ENCODE assay signal across 8 cellular contexts in genomic region chr9:69671904-69672827, GRCh38. TPM values are rescaled to one million over a fixed set of nuclear protein-coding genes. Genes with fewer than 3 reads are reported as not detected.
A peak's percentile ranks its signal among the peaks of the same experiment; 100 is the strongest.
DNase-seq lines count a peak whose midpoint lies in the region; ATAC-seq and TF ChIP-seq lines count a peak whose summit lies in the region.

Gene APBA1, minus strand, starts transcription at chr9:69672371.

- peak within 1 kb of the TSS; percentile 75 for H3K9ac ChIP-seq in SK-N-SH

- H3K36me3 ChIP-seq in SK-N-SH (replicated peaks in 1 of 2; ENCODE audit: control insufficient read depth in 1 of 2, insufficient read depth in 2 of 2, low read length in 1 of 2): no peaks in the 10 kb centered on the region

- intact Hi-C loops in CD4-positive, alpha-beta T cell (cut with DNase I, micrococcal nuclease): loop anchor here (2.0 to 10.0 kb wide), 7 partner anchors 85 to 583 kb away; partner anchors contain the start of gene SMC5 (in 1 of the 2)
- intact Hi-C loops in left ventricle myocardium superior (cut with micrococcal nuclease): loop anchor here (10.0 kb wide), 1 partner anchor 83 kb away; no protein-coding TSS in a partner anchor
- intact Hi-C loops in posterior cingulate gyrus (cut with DNase I): loop anchor here (1.0 to 10.0 kb wide), 7 partner anchors 88 to 740 kb away; partner anchors contain the start of genes KLF9 and PTAR1

- H3F3A ChIP-seq in SK-N-SH (replicated peaks; ENCODE audit: insufficient read depth): peaks cover 32% of the 10 kb centered on the region

- TF ChIP-seq RAD21 in SK-N-SH (IDR thresholded peaks at IDR 0.05; ENCODE audit: low read length): no peak

- DNase-seq in CD4-positive, alpha-beta T cell: peak; percentile 13 to 62 (median 32)
- DNase-seq in GM20000 (ENCODE audit: low spot score) (peak; percentile 66), HL-60 (ENCODE audit: low read depth in 1 of 2, low spot score in 1 of 2) (peak in 1 of 2 experiments; percentile 22), SK-N-SH (peak; percentile 89), amygdala (lab: John Stamatoyannopoulos, UW) (peak in 55 of 56 donors; percentile 21 to 90 (median 77)), left ventricle myocardium superior (peak; percentile 90), posterior cingulate gyrus (peak; percentile 59 to 98 (median 76)), OCI-M2 (lab: John Stamatoyannopoulos, UW; ENCODE audit: unreplicated experiment) (no peak)

- H4K20me1 ChIP-seq in SK-N-SH (ENCODE audit: insufficient read depth): no peaks in the 10 kb centered on the region

- peaks cover 20% of the 10 kb centered on the region for H3K4me1 Mint-ChIP-seq in CD4-positive, alpha-beta T cell (ENCODE audit: low read depth)

- no peak for TF ChIP-seq CTCF in CD4-positive, alpha-beta T cell (IDR thresholded peaks at IDR 0.05)
- TF ChIP-seq CTCF in GM20000 (IDR thresholded peaks at IDR 0.05; ENCODE audit: extremely low read depth, missing control alignments) (no peak), HL-60 (IDR thresholded peaks at IDR 0.05; ENCODE audit: insufficient read depth, low read length) (no peak), SK-N-SH (IDR thresholded peaks at IDR 0.05) (peak; percentile 29)

- peaks cover 33% of the 10 kb centered on the region for H3K27me3 Mint-ChIP-seq in CD4-positive, alpha-beta T cell

- no peak within 1 kb of the TSS for H3K27ac Mint-ChIP-seq in CD4-positive, alpha-beta T cell

- no peaks in the 10 kb centered on the region for H3K9me3 Mint-ChIP-seq in CD4-positive, alpha-beta T cell

- H3K4me3 ChIP-seq in HL-60 (replicated peaks; ENCODE audit: insufficient read depth, low read length) (peak within 1 kb of the TSS; percentile 52), SK-N-SH (ENCODE audit: low read depth in 2 of 2, low read length in 1 of 2) (peak within 1 kb of the TSS; percentile 70 to 80)

- CTCF ChIA-PET in CD4-positive, alpha-beta T cell (lab: Charles Lee): interaction anchor here (0.8 to 1.7 kb wide), 5 partner anchors 10 to 637 kb away, joined by 3 to 4 read pairs (median 3); partner anchors contain the start of genes FXN and PTAR1
- CTCF ChIA-PET in SK-N-SH (lab: Yijun Ruan, JAX): interaction anchor here (0.6 to 4.6 kb wide), 44 partner anchors 10 to 548 kb away, joined by 3 to 46 read pairs (median 5); partner anchors contain the start of gene PTAR1

- H3K27me3 ChIP-seq in CD4-positive, alpha-beta T cell (ENCODE audit: control insufficient read depth, insufficient read depth, low read length): no peaks in the 10 kb centered on the region
- H3K27me3 ChIP-seq in HL-60 (ENCODE audit: insufficient read depth, poor library complexity, severe bottlenecking) (peaks cover 18% of the 10 kb centered on the region), SK-N-SH (ENCODE audit: insufficient read depth) (no peaks in the 10 kb centered on the region)

- POLR2A ChIA-PET in CD4-positive, alpha-beta T cell (lab: Charles Lee): interaction anchor here (0.7 to 1.9 kb wide), 2 partner anchors 86 to 88 kb away, joined by 3 to 8 read pairs; partner anchors contain the start of gene PTAR1
- POLR2A ChIA-PET in SK-N-SH (lab: Yijun Ruan, JAX): interaction anchor here (0.6 kb wide), 2 partner anchors 82 to 930 kb away, joined by 3 read pairs; no protein-coding TSS in a partner anchor

- TF ChIP-seq EP300 in SK-N-SH (IDR thresholded peaks at IDR 0.05; ENCODE audit: borderline replicate concordance in 1 of 2, low read depth in 1 of 2, low read length in 1 of 2): 0 out of 4 replicates have a peak, but pooled peaks of 1 of the 2 experiments have one; percentile 30

- peak within 1 kb of the TSS; percentile 90 for H2AFZ ChIP-seq in SK-N-SH (ENCODE audit: low read depth)

- peak within 1 kb of the TSS; percentile 95 for H3K4me2 ChIP-seq in SK-N-SH

- ATAC-seq in CD4-positive, alpha-beta T cell (ENCODE audit: poor library complexity): peak; percentile 52
- peak; percentile 90 for ATAC-seq in left ventricle myocardium superior

- WGBS in SK-N-SH (ENCODE audit: low lambda C conversion rate): 0% methylated on average over 15 of the region's 112 CpGs

- H3K9me3 ChIP-seq in CD4-positive, alpha-beta T cell (ENCODE audit: control insufficient read depth, low read length): no peaks in the 10 kb centered on the region
- H3K9me3 ChIP-seq in SK-N-SH: no peaks in the 10 kb centered on the region

- H3K9me2 ChIP-seq in SK-N-SH: no peaks in the 10 kb centered on the region

- H3K4me3 Mint-ChIP-seq in CD4-positive, alpha-beta T cell: peak within 1 kb of the TSS; percentile 89

- H3K79me2 ChIP-seq in SK-N-SH (ENCODE audit: insufficient read depth): peaks cover 12% of the 10 kb centered on the region; the same call in 1 of the 2 replicates

- peaks cover 8 to 23% of the 10 kb centered on the region in 2 experiments; a peak in 3 of 4 replicates for H3K4me1 ChIP-seq in SK-N-SH (ENCODE audit: control insufficient read depth in 1 of 2, insufficient read depth in 2 of 2, low read depth in 1 of 2, low read length in 1 of 2)

- no peaks in the 10 kb centered on the region for H3K36me3 Mint-ChIP-seq in CD4-positive, alpha-beta T cell (ENCODE audit: low read depth)

- H3K27ac ChIP-seq in CD4-positive, alpha-beta T cell (ENCODE audit: low read depth, low read length): no peak within 1 kb of the TSS
- H3K27ac ChIP-seq in HL-60 (replicated peaks) (no peak within 1 kb of the TSS), SK-N-SH (ENCODE audit: low read depth in 2 of 2, low read length in 1 of 2) (peak within 1 kb of the TSS; percentile 50 to 92)

TF ChIP-seq in SK-N-SH, 30 proteins besides CTCF, POLR2A, EP300 and RAD21:
- TF ChIP-seq NRF1 (IDR thresholded peaks at IDR 0.05; ENCODE audit: low read depth, low read length) (0 out of 2 replicates have a peak, but pooled peaks have one; percentile 27), USF1 (IDR thresholded peaks at IDR 0.05; ENCODE audit: borderline replicate concordance, low read depth) (no peak), FOXJ3 (CRISPR knock-in tag; IDR thresholded peaks at IDR 0.05) (peak; percentile 25; the same call in 1 of the 2 replicates), MXI1 (IDR thresholded peaks at IDR 0.05; ENCODE audit: low read depth, low read length) (peak; percentile 42; the same call in 1 of the 2 replicates)
TF ChIP-seq in SK-N-SH: peak in this region for 3.

RNA-seq across cellular contexts. Expression of gene APBA1, which starts in this region (rescaled TPM):
- total RNA-seq in CD4-positive, alpha-beta T cell: 1 to 10 TPM in 1 of 2 experiments, under 1 TPM in 1; 0.47 to 1.4 TPM
- 2.8 and 3.1 TPM in 2 replicates for polyA plus RNA-seq in SK-N-SH (2012; rRNA removed)
- polyA plus RNA-seq in SK-N-SH (2012; cell fraction: cytosol; rRNA removed): 1.4 and 2.8 TPM in 2 replicates
- 3.5 and 4.4 TPM in 2 replicates for polyA plus RNA-seq in SK-N-SH (2012; cell fraction: nucleus; rRNA removed)
- 1.7 TPM for total RNA-seq in left ventricle myocardium superior

Comparison
In these comparisons a context has a peak if more than half of its experiments do, and no peak if none do; other contexts are left out.
1. H3K27ac ChIP-seq: peak in SK-N-SH (2 of 2); none in CD4-positive, alpha-beta T cell (single experiment) and HL-60 (single experiment).